In genomic region chr12:3468329-3468728, GRCh38 we compare ENCODE assay signal across 35 cellular contexts. TPM values are rescaled to one million over a fixed set of nuclear protein-coding genes. Genes with fewer than 3 reads are reported as not detected.
"Had no signal": no experiment of that assay in that cellular context is flagged by ENCODE, and none has a peak within 500 bp of the region (broad histone marks: within the 10 kb centered on the region; RNA-seq: fewer than 3 reads in every experiment).

No MANE protein-coding gene starts in this region.

- DNase-seq: dorsolateral prefrontal cortex; effector CD4-positive, alpha-beta T cell; foreskin keratinocyte; heart left ventricle; left cardiac atrium; left lung; mesenchymal stem cell; mucosa of descending colon; naive B cell; right cardiac atrium; sigmoid colon; stimulated activated CD4-positive, alpha-beta T cell treated with anti-CD3 and anti-CD28 coated beads, Interleukin-2, amount 100 ng/mL, for 24 hours; stimulated activated CD4-positive, alpha-beta T cell treated with anti-CD3 and anti-CD28 coated beads, Interleukin-4, amount 100 ng/mL, for 24 hours; stimulated activated naive CD4-positive, alpha-beta T cell treated with Interleukin-2 at 50 U/mL for 16 hours; stomach; thyroid gland; trophoblast cell had no signal

- H3K4me3 Mint-ChIP-seq: mesothelial cell of epicardium; natural killer cell treated with Interleukin-12 subunit alpha and Interleukin-12 subunit beta and Interleukin-15 and Interleukin-18, amount 100 ng/mL, for 72 hours; neural progenitor cell; stimulated activated effector memory CD8-positive, alpha-beta T cell treated with anti-CD3 and anti-CD28 coated beads, Interleukin-12 subunit alpha, Interleukin-12 subunit beta, amount 100 ng/mL, for 72 hours had no signal

- H3K4me1 ChIP-seq: foreskin keratinocyte, gastroesophageal sphincter, heart left ventricle, left lung, neural progenitor cell, parathyroid adenoma, prostate gland, sigmoid colon, stomach, vagina had no signal

- H2AFZ ChIP-seq: hepatocyte, neural progenitor cell, parathyroid adenoma had no signal

- H3K9me3 Mint-ChIP-seq: mesothelial cell of epicardium; naive B cell; natural killer cell treated with Interleukin-12 subunit alpha and Interleukin-12 subunit beta and Interleukin-15 and Interleukin-18, amount 100 ng/mL, for 72 hours; neural progenitor cell; stimulated activated effector memory CD8-positive, alpha-beta T cell treated with anti-CD3 and anti-CD28 coated beads, Interleukin-12 subunit alpha, Interleukin-12 subunit beta, amount 100 ng/mL, for 72 hours had no signal

- H3K36me3 Mint-ChIP-seq: mesothelial cell of epicardium; naive B cell; natural killer cell treated with Interleukin-12 subunit alpha and Interleukin-12 subunit beta and Interleukin-15 and Interleukin-18, amount 100 ng/mL, for 72 hours; neural progenitor cell; stimulated activated effector memory CD8-positive, alpha-beta T cell treated with anti-CD3 and anti-CD28 coated beads, Interleukin-12 subunit alpha, Interleukin-12 subunit beta, amount 100 ng/mL, for 72 hours had no signal

- H3K4me1 Mint-ChIP-seq: mesothelial cell of epicardium; naive B cell; stimulated activated effector memory CD8-positive, alpha-beta T cell treated with anti-CD3 and anti-CD28 coated beads, Interleukin-12 subunit alpha, Interleukin-12 subunit beta, amount 100 ng/mL, for 72 hours had no signal

- H3K9ac ChIP-seq: neural progenitor cell, parathyroid adenoma had no signal

- H3K4me3 ChIP-seq: dorsolateral prefrontal cortex, gastroesophageal sphincter, heart left ventricle, hepatocyte, left lung, mucosa of descending colon, neural progenitor cell, prostate gland, sigmoid colon, stomach, thyroid gland, vagina had no signal

- H3K27ac Mint-ChIP-seq: mesothelial cell of epicardium; naive B cell; natural killer cell treated with Interleukin-12 subunit alpha and Interleukin-12 subunit beta and Interleukin-15 and Interleukin-18, amount 100 ng/mL, for 72 hours; neural progenitor cell; stimulated activated effector memory CD8-positive, alpha-beta T cell treated with anti-CD3 and anti-CD28 coated beads, Interleukin-12 subunit alpha, Interleukin-12 subunit beta, amount 100 ng/mL, for 72 hours had no signal

- ATAC-seq: esophagus mucosa; foreskin keratinocyte; gastroesophageal sphincter; heart left ventricle; left cardiac atrium; left lung; mucosa of descending colon; natural killer cell treated with Interleukin-12 subunit alpha and Interleukin-12 subunit beta and Interleukin-15 and Interleukin-18, amount 100 ng/mL, for 72 hours; right cardiac atrium; stimulated activated effector memory CD8-positive, alpha-beta T cell treated with anti-CD3 and anti-CD28 coated beads, Interleukin-12 subunit alpha, Interleukin-12 subunit beta, amount 100 ng/mL, for 72 hours had no signal

- H3K9me3 ChIP-seq: gastroesophageal sphincter, heart left ventricle, left lung, mucosa of descending colon, prostate gland, sigmoid colon, stomach, thyroid gland, vagina had no signal

- H3K27me3 ChIP-seq: hepatocyte, neural progenitor cell, thyroid gland, vagina had no signal

- H3K79me2 ChIP-seq: hepatocyte, parathyroid adenoma had no signal

- H3K27ac ChIP-seq: dorsolateral prefrontal cortex, epithelial cell of prostate, foreskin keratinocyte, gastroesophageal sphincter, heart left ventricle, hepatocyte, left lung, neural progenitor cell, parathyroid adenoma, prostate gland, sigmoid colon, stomach, thyroid gland, vagina had no signal

- H3K36me3 ChIP-seq: gastroesophageal sphincter, heart left ventricle, left lung, neural progenitor cell, prostate gland, sigmoid colon, stomach, thyroid gland, vagina had no signal

- H3K4me2 ChIP-seq: hepatocyte, neural progenitor cell had no signal

RNA-seq across cellular contexts. Expression of gene PRMT8, which starts 22.7 kb away (rescaled TPM):
- total RNA-seq: esophagus mucosa; fibroblast of lung; foreskin keratinocyte; heart left ventricle; hepatocyte; kidney epithelial cell; lower leg skin; lung microvascular endothelial cell; mesothelial cell of epicardium; natural killer cell treated with Interleukin-12 subunit alpha and Interleukin-12 subunit beta and Interleukin-15 and Interleukin-18, amount 100 ng/mL, for 72 hours; skeletal muscle tissue; stomach; subcutaneous adipose tissue; ureter; vagina had no signal
- polyA plus RNA-seq: fibroblast of lung, foreskin keratinocyte, heart left ventricle, hepatocyte, stomach had no signal
